15 cellular contexts compared by ENCODE assay signal in the genomic region with DNA sequence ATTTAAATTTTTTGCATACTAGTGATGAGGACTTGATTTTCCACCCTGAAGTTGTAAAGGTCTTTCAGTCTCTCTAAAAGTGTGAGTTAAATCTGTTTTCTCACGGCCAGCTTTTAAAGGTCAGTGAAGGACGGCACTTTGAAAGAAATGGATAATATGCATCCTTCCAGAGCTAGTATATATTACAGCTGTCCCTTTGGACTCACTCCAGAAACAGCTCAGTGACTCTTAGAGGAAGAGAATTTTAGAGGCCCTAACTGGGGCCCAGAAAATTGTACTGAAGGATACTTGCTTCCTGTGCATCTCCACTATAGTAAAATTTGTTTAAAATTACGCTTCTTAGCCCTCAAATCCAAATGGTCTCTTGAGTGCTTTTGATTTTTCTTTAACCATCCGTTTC. TPM values are rescaled to one million over a fixed set of nuclear protein-coding genes. Genes with fewer than 3 reads are reported as not detected.
DNase-seq lines count a peak whose midpoint lies in the region; ATAC-seq and TF ChIP-seq lines count a peak whose summit lies in the region.
"Had no signal": no experiment of that assay in that cellular context is flagged by ENCODE, and none has a peak within 500 bp of the region (broad histone marks: within the 10 kb centered on the region; RNA-seq: fewer than 3 reads in every experiment).

No MANE protein-coding gene starts in this region.

- no peak overlapping the region for H3K27ac ChIP-seq in brain microvascular endothelial cell
- H3K27ac ChIP-seq: thoracic aorta had no signal

- no peaks in the 10 kb centered on the region for H3K36me3 ChIP-seq in brain microvascular endothelial cell (replicated peaks)
- H3K36me3 ChIP-seq: spleen, thoracic aorta had no signal

- in situ Hi-C loops in brain microvascular endothelial cell (cut with HindIII; ENCODE audit: low pct_ligation_motif_present, low sequenced_read_pairs) = no loop called here

- TF ChIP-seq CTCF in brain microvascular endothelial cell (IDR thresholded peaks at IDR 0.05; ENCODE audit: low read depth, low read length, missing control alignments) = no peak

- ATAC-seq in left ventricle myocardium superior = peak; percentile 74

- intact Hi-C loops in left ventricle myocardium superior (cut with micrococcal nuclease) = no loop called here

- DNase-seq in NCI-H524 (lab: John Stamatoyannopoulos, UW) (peak; percentile 2 to 12), NCI-H524 treated with DMSO at 0.1 percent for 48 hours (lab: John Stamatoyannopoulos, UW) (no peak), brain microvascular endothelial cell (peak; percentile 41), left ventricle myocardium superior (no peak), stromal cell of bone marrow (ENCODE audit: low read depth) (peak; percentile 37), GM19238 (ENCODE audit: insufficient read length, low spot score) (no peak), NCI-H510A (lab: John Stamatoyannopoulos, UW) (no peak)
- no peak for DNase-seq in stimulated activated CD4-positive, alpha-beta T cell treated with anti-CD3 and anti-CD28 coated beads, Interleukin-4, amount 100 ng/mL, for 24 hours
- DNase-seq: 8988T; activated CD4-positive, alpha-beta memory T cell treated with anti-CD3 and anti-CD28 coated beads, Interleukin-2, amount 10 ng/mL, durations not matched to agents 7 days and 5 days; activated effector memory CD4-positive, alpha-beta T cell treated with anti-CD3 and anti-CD28 coated beads, Interleukin-2, amount 50 U/mL, for 16 hours; DMS153; NCI-H1092 treated with DMSO at 0.1 percent for 48 hours; spleen had no signal

- H3K27me3 ChIP-seq in brain microvascular endothelial cell (replicated peaks) = no peaks in the 10 kb centered on the region
- H3K27me3 ChIP-seq: spleen had no signal

- no peak overlapping the region for H3K4me3 ChIP-seq in brain microvascular endothelial cell (ENCODE audit: low read depth, low read length)
- H3K4me3 ChIP-seq: spleen, thoracic aorta had no signal

RNA-seq across cellular contexts. Expression of a gene that starts 41.6 kb away (rescaled TPM):
- total RNA-seq in left ventricle myocardium superior = 20.9 TPM

Comparison
In these comparisons a context has a peak if more than half of its experiments do, and no peak if none do; other contexts are left out.
1. DNase-seq: peak in NCI-H524 (2 of 2), brain microvascular endothelial cell (single experiment) and stromal cell of bone marrow (single experiment); none in NCI-H524 treated with DMSO at 0.1 percent for 48 hours (single experiment), left ventricle myocardium superior (single experiment), stimulated activated CD4-positive, alpha-beta T cell treated with anti-CD3 and anti-CD28 coated beads, Interleukin-4, amount 100 ng/mL, for 24 hours (single experiment), GM19238 (single experiment) and NCI-H510A (single experiment).